1 cellular context compared by ENCODE assay signal in the genomic region with DNA sequence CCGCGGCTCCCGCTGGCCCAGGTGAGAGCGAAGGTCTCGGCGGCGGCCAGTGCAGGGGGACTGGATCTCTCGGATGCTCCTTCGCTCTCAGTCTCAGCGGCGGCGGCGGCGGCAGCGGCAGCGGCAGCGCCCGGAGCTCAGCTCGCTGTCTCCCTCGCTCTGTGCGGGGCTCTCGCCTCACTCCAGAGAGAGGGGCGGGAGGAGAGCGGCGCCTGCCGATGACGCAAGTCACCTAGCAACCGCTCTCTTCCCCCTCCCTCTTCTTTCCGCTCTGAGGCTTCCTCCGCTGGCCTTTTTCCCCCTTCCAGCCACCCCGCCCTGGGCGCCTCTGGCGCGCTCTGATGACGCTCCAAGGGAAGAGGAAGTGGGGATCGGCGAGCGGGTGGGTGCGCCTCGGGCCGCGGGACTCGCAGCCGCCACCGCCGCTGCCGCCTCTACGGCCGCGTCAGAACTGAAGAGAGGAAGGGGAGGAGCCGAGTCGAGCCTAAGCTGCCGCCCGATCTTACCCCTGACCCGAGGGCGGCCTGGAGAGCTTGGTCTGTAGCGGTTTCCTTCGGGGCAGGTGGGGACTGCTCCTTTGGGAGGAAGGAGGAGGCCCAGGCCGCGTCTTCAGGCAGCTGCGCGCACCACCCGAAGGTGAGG.
A peak's percentile ranks its signal among the peaks of the same experiment; 100 is the strongest.
TF ChIP-seq lines count a peak whose summit lies in the region.

A gene with protein sequence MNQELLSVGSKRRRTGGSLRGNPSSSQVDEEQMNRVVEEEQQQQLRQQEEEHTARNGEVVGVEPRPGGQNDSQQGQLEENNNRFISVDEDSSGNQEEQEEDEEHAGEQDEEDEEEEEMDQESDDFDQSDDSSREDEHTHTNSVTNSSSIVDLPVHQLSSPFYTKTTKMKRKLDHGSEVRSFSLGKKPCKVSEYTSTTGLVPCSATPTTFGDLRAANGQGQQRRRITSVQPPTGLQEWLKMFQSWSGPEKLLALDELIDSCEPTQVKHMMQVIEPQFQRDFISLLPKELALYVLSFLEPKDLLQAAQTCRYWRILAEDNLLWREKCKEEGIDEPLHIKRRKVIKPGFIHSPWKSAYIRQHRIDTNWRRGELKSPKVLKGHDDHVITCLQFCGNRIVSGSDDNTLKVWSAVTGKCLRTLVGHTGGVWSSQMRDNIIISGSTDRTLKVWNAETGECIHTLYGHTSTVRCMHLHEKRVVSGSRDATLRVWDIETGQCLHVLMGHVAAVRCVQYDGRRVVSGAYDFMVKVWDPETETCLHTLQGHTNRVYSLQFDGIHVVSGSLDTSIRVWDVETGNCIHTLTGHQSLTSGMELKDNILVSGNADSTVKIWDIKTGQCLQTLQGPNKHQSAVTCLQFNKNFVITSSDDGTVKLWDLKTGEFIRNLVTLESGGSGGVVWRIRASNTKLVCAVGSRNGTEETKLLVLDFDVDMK (minus strand): TSS at position 190 of the 642 bp plus-strand sequence. CDS start 124,289 bp downstream, outside the sequence.

TF ChIP-seq in K562, 482 proteins besides CTCF, POLR2A, EP300 and RAD21 (continued from another document and continues in another):
- peak in 1 of 2 experiments; percentile 86; a peak in 1 of 4 replicates for TF ChIP-seq ZNF639 (CRISPR knock-in tag; conservative IDR thresholded peaks at IDR 0.05 in 1 of 2, IDR thresholded peaks at IDR 0.05 in 1 of 2)
- TF ChIP-seq TOE1 (IDR thresholded peaks at IDR 0.05; ENCODE audit: borderline replicate concordance) = peak; percentile 32; the same call in 1 of the 2 replicates
- TF ChIP-seq TOE1 (CRISPR knock-in tag; IDR thresholded peaks at IDR 0.05; ENCODE audit: borderline replicate concordance, low read depth) = no peak
- peak; percentile 77; the same call in 1 of the 2 replicates for TF ChIP-seq BMI1 (IDR thresholded peaks at IDR 0.05; ENCODE audit: low read length)
- peak; percentile 94 for TF ChIP-seq POLR2G (IDR thresholded peaks at IDR 0.05; ENCODE audit: low read depth, low read length)
- no peak for TF ChIP-seq TBP (optimal IDR thresholded peaks at IDR 0.05; ENCODE audit: low read depth, low read length)
- TF ChIP-seq, protein P1, sequence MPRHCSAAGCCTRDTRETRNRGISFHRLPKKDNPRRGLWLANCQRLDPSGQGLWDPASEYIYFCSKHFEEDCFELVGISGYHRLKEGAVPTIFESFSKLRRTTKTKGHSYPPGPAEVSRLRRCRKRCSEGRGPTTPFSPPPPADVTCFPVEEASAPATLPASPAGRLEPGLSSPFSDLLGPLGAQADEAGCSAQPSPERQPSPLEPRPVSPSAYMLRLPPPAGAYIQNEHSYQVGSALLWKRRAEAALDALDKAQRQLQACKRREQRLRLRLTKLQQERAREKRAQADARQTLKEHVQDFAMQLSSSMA (CRISPR knock-in tag; IDR thresholded peaks at IDR 0.05) = no peak
- TF ChIP-seq NFRKB (IDR thresholded peaks at IDR 0.05; ENCODE audit: low read depth) = 0 out of 2 replicates have a peak, but pooled peaks have one; percentile 63
- no peak for TF ChIP-seq ZNF77 (CRISPR knock-in tag; IDR thresholded peaks at IDR 0.05)
- peak; percentile 88 for TF ChIP-seq ATF7 (IDR thresholded peaks at IDR 0.05)
- no peak for TF ChIP-seq KDM1A (IDR thresholded peaks at IDR 0.05)
- TF ChIP-seq ZNF717 (CRISPR knock-in tag; IDR thresholded peaks at IDR 0.05) = no peak
- TF ChIP-seq, protein P2, sequence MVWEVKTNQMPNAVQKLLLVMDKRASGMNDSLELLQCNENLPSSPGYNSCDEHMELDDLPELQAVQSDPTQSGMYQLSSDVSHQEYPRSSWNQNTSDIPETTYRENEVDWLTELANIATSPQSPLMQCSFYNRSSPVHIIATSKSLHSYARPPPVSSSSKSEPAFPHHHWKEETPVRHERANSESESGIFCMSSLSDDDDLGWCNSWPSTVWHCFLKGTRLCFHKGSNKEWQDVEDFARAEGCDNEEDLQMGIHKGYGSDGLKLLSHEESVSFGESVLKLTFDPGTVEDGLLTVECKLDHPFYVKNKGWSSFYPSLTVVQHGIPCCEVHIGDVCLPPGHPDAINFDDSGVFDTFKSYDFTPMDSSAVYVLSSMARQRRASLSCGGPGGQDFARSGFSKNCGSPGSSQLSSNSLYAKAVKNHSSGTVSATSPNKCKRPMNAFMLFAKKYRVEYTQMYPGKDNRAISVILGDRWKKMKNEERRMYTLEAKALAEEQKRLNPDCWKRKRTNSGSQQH (CRISPR knock-in tag; IDR thresholded peaks at IDR 0.05) = no peak
- TF ChIP-seq ZNF740 (CRISPR knock-in tag; IDR thresholded peaks at IDR 0.05) = peak; percentile 93
- peak in 1 of 2 experiments; percentile 62; a peak in 1 of 4 replicates for TF ChIP-seq ZNF740 (tag; IDR thresholded peaks at IDR 0.05)
- 0 out of 4 replicates have a peak, but pooled peaks of 1 of the 2 experiments have one; percentile 24 for TF ChIP-seq RCOR1 (IDR thresholded peaks at IDR 0.05; ENCODE audit: borderline replicate concordance in 1 of 2, low read depth in 2 of 2, low read length in 2 of 2)
- peak; percentile 90 for TF ChIP-seq PHF8 (IDR thresholded peaks at IDR 0.05; ENCODE audit: borderline replicate concordance, low read length)
- TF ChIP-seq ZNF766 (CRISPR knock-in tag; conservative IDR thresholded peaks at IDR 0.05) = no peak
- peak; percentile 99 for TF ChIP-seq CREB1 (IDR thresholded peaks at IDR 0.05)
- TF ChIP-seq CREB1 (CRISPR knock-in tag; IDR thresholded peaks at IDR 0.05) = peak; percentile 100
- no peak for TF ChIP-seq KLF13 (tag; IDR thresholded peaks at IDR 0.05; ENCODE audit: borderline replicate concordance, low read depth)
- peak; percentile 56 for TF ChIP-seq FIP1L1 (IDR thresholded peaks at IDR 0.05; ENCODE audit: low read depth, low read length, poor library complexity, severe bottlenecking)
- TF ChIP-seq, protein P3, sequence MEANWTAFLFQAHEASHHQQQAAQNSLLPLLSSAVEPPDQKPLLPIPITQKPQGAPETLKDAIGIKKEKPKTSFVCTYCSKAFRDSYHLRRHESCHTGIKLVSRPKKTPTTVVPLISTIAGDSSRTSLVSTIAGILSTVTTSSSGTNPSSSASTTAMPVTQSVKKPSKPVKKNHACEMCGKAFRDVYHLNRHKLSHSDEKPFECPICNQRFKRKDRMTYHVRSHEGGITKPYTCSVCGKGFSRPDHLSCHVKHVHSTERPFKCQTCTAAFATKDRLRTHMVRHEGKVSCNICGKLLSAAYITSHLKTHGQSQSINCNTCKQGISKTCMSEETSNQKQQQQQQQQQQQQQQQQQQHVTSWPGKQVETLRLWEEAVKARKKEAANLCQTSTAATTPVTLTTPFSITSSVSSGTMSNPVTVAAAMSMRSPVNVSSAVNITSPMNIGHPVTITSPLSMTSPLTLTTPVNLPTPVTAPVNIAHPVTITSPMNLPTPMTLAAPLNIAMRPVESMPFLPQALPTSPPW (CRISPR knock-in tag; IDR thresholded peaks at IDR 0.05) = peak; percentile 99
- TF ChIP-seq ZKSCAN1 (IDR thresholded peaks at IDR 0.05; ENCODE audit: low read depth, low read length) = peak; percentile 29; the same call in 1 of the 2 replicates
- peak; percentile 76 for TF ChIP-seq JUND (IDR thresholded peaks at IDR 0.05; ENCODE audit: borderline replicate concordance, low read depth, low read length)
- TF ChIP-seq JUND (tag; IDR thresholded peaks at IDR 0.05; ENCODE audit: borderline replicate concordance, low read depth, low read length) = peak; percentile 5; the same call in 1 of the 3 replicates
- no peak for TF ChIP-seq NUFIP1 (IDR thresholded peaks at IDR 0.05; ENCODE audit: partially characterized antibody)
- TF ChIP-seq PHB (CRISPR knock-in tag; IDR thresholded peaks at IDR 0.05) = peak; percentile 51; the same call in 1 of the 2 replicates
- TF ChIP-seq NBN (IDR thresholded peaks at IDR 0.05; ENCODE audit: low read depth) = peak; percentile 94
- peak; percentile 74 for TF ChIP-seq TAF1 (IDR thresholded peaks at IDR 0.05; ENCODE audit: control insufficient read depth, extremely low read depth, insufficient read depth, low read length, severe bottlenecking)
- TF ChIP-seq, protein P4, sequence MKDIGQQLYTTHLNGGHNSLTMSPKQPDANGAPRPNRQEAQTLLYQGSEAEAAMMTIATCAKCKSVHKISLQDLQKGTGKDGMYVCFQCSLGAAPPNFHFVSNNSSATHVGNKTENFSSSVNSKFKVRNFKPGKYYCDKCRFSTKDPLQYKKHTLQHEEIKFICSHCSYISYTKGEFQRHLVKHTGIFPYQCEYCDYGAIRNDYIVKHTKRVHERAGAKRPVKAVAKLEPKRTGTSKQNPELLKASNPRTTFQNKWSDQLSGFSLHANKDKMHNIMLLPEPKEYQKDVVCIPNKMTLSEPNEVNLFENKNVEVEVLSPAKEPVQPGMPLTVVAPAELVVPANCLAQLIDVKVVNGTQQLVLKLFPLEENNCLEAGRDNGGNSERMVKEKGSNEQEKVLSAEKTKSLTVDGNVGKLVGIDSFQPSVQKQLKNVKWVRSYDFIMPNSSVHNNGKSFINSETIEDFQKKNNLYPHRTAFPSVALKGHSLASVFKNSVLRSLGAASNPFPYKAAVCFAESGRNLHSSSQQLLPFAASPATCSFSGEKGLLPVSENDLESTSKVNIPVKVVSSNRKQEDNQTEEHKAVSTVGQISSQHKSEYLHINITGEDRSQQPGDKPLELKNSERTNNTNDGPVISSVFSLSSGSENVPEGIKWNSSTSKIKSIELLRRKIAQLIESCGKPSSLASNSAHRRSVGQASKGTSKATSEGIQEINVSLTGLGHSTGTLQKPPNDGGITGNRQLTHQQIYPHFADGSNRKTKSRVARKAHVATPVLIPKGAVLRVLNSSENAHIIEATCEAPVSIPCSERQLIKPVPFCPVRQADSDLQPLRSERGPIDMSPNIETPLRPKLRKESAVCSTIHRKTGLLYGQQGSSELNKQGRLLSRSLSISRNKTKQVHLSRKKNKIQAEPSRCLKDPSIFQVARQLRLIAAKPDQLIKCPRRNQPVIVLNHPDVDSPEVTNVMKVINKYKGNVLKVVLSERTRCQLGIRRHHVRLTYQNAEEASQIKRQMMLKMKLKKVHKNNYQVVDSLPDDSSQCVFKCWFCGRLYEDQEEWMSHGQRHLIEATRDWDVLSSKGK (CRISPR knock-in tag; IDR thresholded peaks at IDR 0.05) = no peak
- peak in 1 of 2 experiments; percentile 18; a peak in 1 of 4 replicates for TF ChIP-seq SIX5 (IDR thresholded peaks at IDR 0.05; ENCODE audit: borderline replicate concordance in 1 of 2, insufficient read depth in 1 of 2, low read depth in 1 of 2, low read length in 2 of 2)
- no peak for TF ChIP-seq MYBL2 (IDR thresholded peaks at IDR 0.05; ENCODE audit: low read depth)
- TF ChIP-seq MYBL2 (CRISPR knock-in tag; IDR thresholded peaks at IDR 0.05; ENCODE audit: borderline replicate concordance) = no peak
- no peak for TF ChIP-seq MAFK (IDR thresholded peaks at IDR 0.05; ENCODE audit: low read length)
- 0 out of 2 replicates have a peak, but pooled peaks have one; percentile 7 for TF ChIP-seq E2F3 (CRISPR knock-in tag; IDR thresholded peaks at IDR 0.05)
- TF ChIP-seq POLR2AphosphoS5 (IDR thresholded peaks at IDR 0.05; ENCODE audit: control insufficient read depth, insufficient read depth, low read depth, low read length) = peak; percentile 54
- TF ChIP-seq SIN3A (IDR thresholded peaks at IDR 0.05; ENCODE audit: borderline replicate concordance in 2 of 2, control insufficient read depth in 1 of 2, low read depth in 2 of 2, low read length in 2 of 2) = peak in 1 of 2 experiments; percentile 86; a peak in 3 of 4 replicates
- peak in 1 of 2 experiments; percentile 79; a peak in 2 of 4 replicates for TF ChIP-seq SRF (CRISPR knock-in tag; IDR thresholded peaks at IDR 0.05)
- TF ChIP-seq ZNF224 (CRISPR knock-in tag; IDR thresholded peaks at IDR 0.05) = no peak
- peak; percentile 99 for TF ChIP-seq ZBTB12 (CRISPR knock-in tag; IDR thresholded peaks at IDR 0.05)
- no peak for TF ChIP-seq CEBPG (CRISPR knock-in tag; IDR thresholded peaks at IDR 0.05)
- peak in 1 of 2 experiments; percentile 75; a peak in 2 of 4 replicates for TF ChIP-seq CEBPG (tag; conservative IDR thresholded peaks at IDR 0.05 in 1 of 2, IDR thresholded peaks at IDR 0.05 in 1 of 2)
- no peak for TF ChIP-seq RBM15 (IDR thresholded peaks at IDR 0.05; ENCODE audit: insufficient read depth, low read length)
- TF ChIP-seq, protein P5, sequence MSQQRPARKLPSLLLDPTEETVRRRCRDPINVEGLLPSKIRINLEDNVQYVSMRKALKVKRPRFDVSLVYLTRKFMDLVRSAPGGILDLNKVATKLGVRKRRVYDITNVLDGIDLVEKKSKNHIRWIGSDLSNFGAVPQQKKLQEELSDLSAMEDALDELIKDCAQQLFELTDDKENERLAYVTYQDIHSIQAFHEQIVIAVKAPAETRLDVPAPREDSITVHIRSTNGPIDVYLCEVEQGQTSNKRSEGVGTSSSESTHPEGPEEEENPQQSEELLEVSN (IDR thresholded peaks at IDR 0.05; ENCODE audit: borderline replicate concordance in 1 of 2, extremely low read depth in 1 of 2, insufficient read depth in 1 of 2, insufficient read length in 1 of 2, low read depth in 1 of 2, low read length in 1 of 2, poor library complexity in 1 of 2, severe bottlenecking in 1 of 2) = peak in 1 of 2 experiments; percentile 43
- peak; percentile 86 to 90 for TF ChIP-seq ETV6 (IDR thresholded peaks at IDR 0.05; ENCODE audit: borderline replicate concordance in 1 of 2, low read depth in 2 of 2, low read length in 1 of 2)
- no peak for TF ChIP-seq ETV6 (CRISPR knock-in tag; IDR thresholded peaks at IDR 0.05; ENCODE audit: borderline replicate concordance)
- no peak for TF ChIP-seq MCM5 (IDR thresholded peaks at IDR 0.05; ENCODE audit: low read depth)
